8 cellular contexts compared by ENCODE assay signal in genomic region chr16:17396762-17397498, GRCh38.
DNase-seq lines count a peak whose midpoint lies in the region; ATAC-seq and TF ChIP-seq lines count a peak whose summit lies in the region.

No MANE protein-coding gene starts in this region.

- H3K36me3 Mint-ChIP-seq in activated T-helper 1 cell treated with anti-CD3 and anti-CD28 coated beads, Interleukin-12 subunit alpha, Interleukin-12 subunit beta, Interleukin-2, Interleukin-4 antibody, amounts not matched to agents 30 ng/mL and 10 ng/mL and 1 ng/mL, durations not matched to agents 14 hours and 24 hours and 36 hours (ENCODE audit: low read depth), result peaks cover 14% of the 10 kb centered on the region
- H3K36me3 Mint-ChIP-seq in nephron progenitor cell (ENCODE audit: low read depth), result no peaks in the 10 kb centered on the region

- H3K27ac ChIP-seq in transverse colon, result peak overlapping the region; percentile 80 to 87 (median 86)
- no peak overlapping the region for H3K27ac ChIP-seq in substantia nigra (ENCODE audit: low read depth, low read length, poor library complexity, severe bottlenecking)

- no peaks in the 10 kb centered on the region for H3K27me3 Mint-ChIP-seq in activated T-helper 1 cell treated with anti-CD3 and anti-CD28 coated beads, Interleukin-12 subunit alpha, Interleukin-12 subunit beta, Interleukin-2, Interleukin-4 antibody, amounts not matched to agents 30 ng/mL and 10 ng/mL and 1 ng/mL, durations not matched to agents 14 hours and 24 hours and 36 hours (ENCODE audit: insufficient read depth)
- peaks cover 3% of the 10 kb centered on the region for H3K27me3 Mint-ChIP-seq in nephron progenitor cell (ENCODE audit: low read depth, poor library complexity)

- H3K4me1 Mint-ChIP-seq in activated T-helper 1 cell treated with anti-CD3 and anti-CD28 coated beads, Interleukin-12 subunit alpha, Interleukin-12 subunit beta, Interleukin-2, Interleukin-4 antibody, amounts not matched to agents 30 ng/mL and 10 ng/mL and 1 ng/mL, durations not matched to agents 14 hours and 24 hours and 36 hours (ENCODE audit: low read depth), result peaks cover 28% of the 10 kb centered on the region
- peaks cover 27% of the 10 kb centered on the region for H3K4me1 Mint-ChIP-seq in nephron progenitor cell

- 34 to 38% methylated on average over 4 to 14 of the region's 14 CpGs for WGBS in transverse colon (ENCODE audit: low coverage in 1 of 2), 2 donors

- H3K4me1 ChIP-seq in transverse colon, result peaks cover 17 to 35% (median 29%) of the 10 kb centered on the region in 4 donors

- no peak for TF ChIP-seq CTCF in transverse colon (IDR thresholded peaks at IDR 0.05)
- TF ChIP-seq CTCF in nephron progenitor cell (IDR thresholded peaks at IDR 0.05), result no peak

- in situ Hi-C loops in transverse colon (cut with MboI; ENCODE audit: low pct_ligation_motif_present in 1 of 4, low pct_unique_long_range_greater_than_20kb in 1 of 4, low sequenced_read_pairs in 3 of 4), result no loop called here

- intact Hi-C loops in activated T-helper 1 cell treated with anti-CD3 and anti-CD28 coated beads, Interleukin-12 subunit alpha, Interleukin-12 subunit beta, Interleukin-2, Interleukin-4 antibody, amounts not matched to agents 30 ng/mL and 10 ng/mL and 1 ng/mL, durations not matched to agents 14 hours and 24 hours and 36 hours (cut with micrococcal nuclease), result no loop called here
- intact Hi-C loops in transverse colon (cut with DNase I; ENCODE audit: low total_unique reads), result loop anchor here (5.0 kb wide), 1 partner anchor 35 kb away; no protein-coding TSS in a partner anchor

- H3K4me3 Mint-ChIP-seq in activated T-helper 1 cell treated with anti-CD3 and anti-CD28 coated beads, Interleukin-12 subunit alpha, Interleukin-12 subunit beta, Interleukin-2, Interleukin-4 antibody, amounts not matched to agents 30 ng/mL and 10 ng/mL and 1 ng/mL, durations not matched to agents 14 hours and 24 hours and 36 hours, result no peak overlapping the region
- H3K4me3 Mint-ChIP-seq in nephron progenitor cell, result no peak overlapping the region

- TF ChIP-seq EP300 in transverse colon (IDR thresholded peaks at IDR 0.05; ENCODE audit: low read depth), result no peak

- H3K27me3 ChIP-seq in transverse colon, result no peaks in the 10 kb centered on the region

- H3K27ac Mint-ChIP-seq in activated T-helper 1 cell treated with anti-CD3 and anti-CD28 coated beads, Interleukin-12 subunit alpha, Interleukin-12 subunit beta, Interleukin-2, Interleukin-4 antibody, amounts not matched to agents 30 ng/mL and 10 ng/mL and 1 ng/mL, durations not matched to agents 14 hours and 24 hours and 36 hours, result no peak overlapping the region
- H3K27ac Mint-ChIP-seq in nephron progenitor cell, result no peak overlapping the region

- peak; percentile 8 for DNase-seq in activated T-helper 1 cell treated with Interleukin-2 at 50 U/mL for 16 hours (ENCODE audit: low read depth)
- DNase-seq in activated T-helper 1 cell treated with anti-CD3 and anti-CD28 coated beads, Interleukin-12 subunit alpha, Interleukin-12 subunit beta, Interleukin-2, Interleukin-4 antibody, amounts not matched to agents 30 ng/mL and 10 ng/mL and 1 ng/mL, durations not matched to agents 14 hours and 24 hours and 36 hours (ENCODE audit: low spot score), result no peak
- DNase-seq in glomerular endothelial cell (ENCODE audit: extremely low read depth, low read depth, low spot score), result peak; percentile 78
- peak; percentile 67 for DNase-seq in transverse colon
- DNase-seq in substantia nigra (lab: John Stamatoyannopoulos, UW), result no peak
- no peak for DNase-seq in nephron progenitor cell

- no peaks in the 10 kb centered on the region for H3K9me3 Mint-ChIP-seq in activated T-helper 1 cell treated with anti-CD3 and anti-CD28 coated beads, Interleukin-12 subunit alpha, Interleukin-12 subunit beta, Interleukin-2, Interleukin-4 antibody, amounts not matched to agents 30 ng/mL and 10 ng/mL and 1 ng/mL, durations not matched to agents 14 hours and 24 hours and 36 hours
- no peaks in the 10 kb centered on the region for H3K9me3 Mint-ChIP-seq in nephron progenitor cell

- TF ChIP-seq POLR2A in transverse colon (IDR thresholded peaks at IDR 0.05), result no peak

- ATAC-seq in SK-N-SH treated with all-trans-retinoic acid at 6 μM for 48 hours (peak; percentile 56), HG02642 (IDR thresholded peaks at IDR 0.05; ENCODE audit: poor library complexity, unreplicated experiment) (no peak)

- no peak overlapping the region for H3K4me3 ChIP-seq in transverse colon

- H3K36me3 ChIP-seq in transverse colon, result no peaks in the 10 kb centered on the region

- no peaks in the 10 kb centered on the region for H3K9me3 ChIP-seq in transverse colon

TF ChIP-seq in SK-N-SH treated with all-trans-retinoic acid at 6 μM for 48 hours, 23 proteins besides CTCF, POLR2A, EP300 and RAD21:
- TF ChIP-seq OSR1 (CRISPR knock-in tag; IDR thresholded peaks at IDR 0.05) (no peak), PATZ1 (CRISPR knock-in tag; IDR thresholded peaks at IDR 0.05; ENCODE audit: borderline replicate concordance) (no peak)

Comparison
In these comparisons a context has a peak if more than half of its experiments do, and no peak if none do; other contexts are left out.
1. DNase-seq: peak in activated T-helper 1 cell treated with Interleukin-2 at 50 U/mL for 16 hours (single experiment), glomerular endothelial cell (single experiment) and transverse colon (single experiment); none in activated T-helper 1 cell treated with anti-CD3 and anti-CD28 coated beads, Interleukin-12 subunit alpha, Interleukin-12 subunit beta, Interleukin-2, Interleukin-4 antibody, amounts not matched to agents 30 ng/mL and 10 ng/mL and 1 ng/mL, durations not matched to agents 14 hours and 24 hours and 36 hours (single experiment), substantia nigra (0 of 49) and nephron progenitor cell (single experiment).